15 cellular contexts compared by ENCODE assay signal in genomic region chr2:102024410-102024809, GRCh38. TPM values are rescaled to one million over a fixed set of nuclear protein-coding genes. Genes with fewer than 3 reads are reported as not detected.
"Had no signal": no experiment of that assay in that cellular context is flagged by ENCODE, and none has a peak within 500 bp of the region (broad histone marks: within the 10 kb centered on the region; RNA-seq: fewer than 3 reads in every experiment).

No MANE protein-coding gene starts in this region.

- H3K4me3 ChIP-seq: esophagus muscularis mucosa, mucosa of descending colon, transverse colon had no signal

- DNase-seq: activated B cell treated with CpG ODN at 0.5 μM for 24 hours; activated CD4-positive, alpha-beta T cell treated with anti-CD3 and anti-CD28 coated beads, Interleukin-2, amount 10 ng/mL, durations not matched to agents 7 days and 5 days; activated effector memory CD4-positive, alpha-beta T cell treated with anti-CD3 and anti-CD28 coated beads, Interleukin-2, amount 50 U/mL, for 16 hours; activated T-cell treated with anti-CD3 and anti-CD28 coated beads, Interleukin-2, amount 50 U/mL, for 1 hour; left colon; mucosa of descending colon; naive thymus-derived CD8-positive, alpha-beta T cell; occipital lobe; transverse colon had no signal

- H3K27me3 Mint-ChIP-seq: activated CD4-positive, alpha-beta T cell treated with anti-CD3 and anti-CD28 coated beads, Interleukin-2, amount 10 ng/mL, durations not matched to agents 7 days and 5 days had no signal

- ATAC-seq: left colon; mucosa of descending colon; naive thymus-derived CD8-positive, alpha-beta T cell had no signal

- H3K9me3 ChIP-seq: esophagus muscularis mucosa, mucosa of descending colon, transverse colon had no signal

- H3K27me3 ChIP-seq: esophagus muscularis mucosa, transverse colon had no signal

- H3K4me3 Mint-ChIP-seq: activated B cell treated with CpG ODN at 0.5 μM for 24 hours; activated CD4-positive, alpha-beta T cell treated with anti-CD3 and anti-CD28 coated beads, Interleukin-2, amount 10 ng/mL, durations not matched to agents 7 days and 5 days; activated naive CD8-positive, alpha-beta T cell; naive thymus-derived CD8-positive, alpha-beta T cell; T-helper 1 cell treated with Interleukin-12 subunit alpha and Interleukin-12 subunit beta and Interleukin-4 antibody, amounts not matched to agents 30 μg/mL and 1 μg/mL, for 36 hours had no signal

- H3K9me3 Mint-ChIP-seq: activated B cell treated with CpG ODN at 0.5 μM for 24 hours; activated CD4-positive, alpha-beta T cell treated with anti-CD3 and anti-CD28 coated beads, Interleukin-2, amount 10 ng/mL, durations not matched to agents 7 days and 5 days; naive thymus-derived CD8-positive, alpha-beta T cell; T-helper 1 cell treated with Interleukin-12 subunit alpha and Interleukin-12 subunit beta and Interleukin-4 antibody, amounts not matched to agents 30 μg/mL and 1 μg/mL, for 36 hours had no signal

- H3K36me3 ChIP-seq: esophagus muscularis mucosa, transverse colon had no signal

- H3K36me3 Mint-ChIP-seq: activated naive CD8-positive, alpha-beta T cell; naive thymus-derived CD8-positive, alpha-beta T cell had no signal

- H3K27ac ChIP-seq: esophagus muscularis mucosa, transverse colon had no signal

- H3K27ac Mint-ChIP-seq: activated B cell treated with CpG ODN at 0.5 μM for 24 hours; activated CD4-positive, alpha-beta T cell treated with anti-CD3 and anti-CD28 coated beads, Interleukin-2, amount 10 ng/mL, durations not matched to agents 7 days and 5 days; naive thymus-derived CD8-positive, alpha-beta T cell; T-helper 1 cell treated with Interleukin-12 subunit alpha and Interleukin-12 subunit beta and Interleukin-4 antibody, amounts not matched to agents 30 μg/mL and 1 μg/mL, for 36 hours had no signal

RNA-seq across cellular contexts. Expression of gene IL1R2, which starts 32.6 kb away (rescaled TPM):
- total RNA-seq: activated B cell treated with CpG ODN at 0.5 μM for 24 hours; bronchial epithelial cell; chondrocyte; fibroblast of villous mesenchyme; naive thymus-derived CD8-positive, alpha-beta T cell; occipital lobe had no signal
- polyA plus RNA-seq: naive thymus-derived CD8-positive, alpha-beta T cell had no signal
